20 cellular contexts compared by ENCODE assay signal in genomic region chr11:6303657-6304056, GRCh38. TPM values are rescaled to one million over a fixed set of nuclear protein-coding genes. Genes with fewer than 3 reads are reported as not detected.
A peak's percentile ranks its signal among the peaks of the same experiment; 100 is the strongest.
DNase-seq lines count a peak whose midpoint lies in the region; ATAC-seq and TF ChIP-seq lines count a peak whose summit lies in the region.
"Had no signal": no experiment of that assay in that cellular context is flagged by ENCODE, and none has a peak within 500 bp of the region (broad histone marks: within the 10 kb centered on the region; RNA-seq: fewer than 3 reads in every experiment).

No MANE protein-coding gene starts in this region.

- no peak overlapping the region for H2BK15ac ChIP-seq in H9 (ENCODE audit: low read depth, low read length)

- no peaks in the 10 kb centered on the region for H3K36me3 Mint-ChIP-seq in H9 (ENCODE audit: insufficient read depth in 1 of 3, low read depth in 3 of 3)
- H3K36me3 Mint-ChIP-seq: CD8-positive, alpha-beta memory T cell had no signal

- TF ChIP-seq EP300 in neural cell (conservative IDR thresholded peaks at IDR 0.05; ENCODE audit: poor library complexity, severe bottlenecking) = no peak

- no peak for TF ChIP-seq RAD21 in neural cell (conservative IDR thresholded peaks at IDR 0.05)

- no peak overlapping the region for H4K8ac ChIP-seq in H9 (replicated peaks; ENCODE audit: insufficient read length, low read depth, low read length)

- DNase-seq in H9 (peak; percentile 53), ecto neural progenitor cell (ENCODE audit: low spot score) (peak; percentile 56), cerebellum (ENCODE audit: low spot score) (no peak), HK-2 (ENCODE audit: unreplicated experiment) (no peak)
- DNase-seq: CD8-positive, alpha-beta memory T cell; GF-D8; NCI-H1105 treated with DMSO at 0.1 percent for 48 hours; NCI-H187; NCI-H69; SHP77 treated with DMSO at 0.1 percent for 48 hours had no signal

- H2AK5ac ChIP-seq in H9 (ENCODE audit: insufficient read length, low read length) = no peak overlapping the region

- no peak overlapping the region for H2BK5ac ChIP-seq in H9 (ENCODE audit: insufficient read length, low read length)

- H3K4me1 Mint-ChIP-seq in H9 = peaks cover 76 to 78% of the 10 kb centered on the region in 2 experiments
- H3K4me1 Mint-ChIP-seq: CD8-positive, alpha-beta memory T cell had no signal

- H3K27ac Mint-ChIP-seq in H9 = peak overlapping the region in 2 of 3 experiments; percentile 96 to 98; a peak in 4 of 7 replicates
- H3K27ac Mint-ChIP-seq: CD8-positive, alpha-beta memory T cell had no signal

- H3K79me1 ChIP-seq in H9 (ENCODE audit: insufficient read depth, low read depth, low read length, poor library complexity, severe bottlenecking) = no peaks in the 10 kb centered on the region

- TF ChIP-seq CTCF in H9 (conservative IDR thresholded peaks at IDR 0.05) = no peak
- TF ChIP-seq CTCF in neural cell (IDR thresholded peaks at IDR 0.05; ENCODE audit: poor library complexity, severe bottlenecking) = no peak

- no peak overlapping the region for H4K91ac ChIP-seq in H9 (ENCODE audit: insufficient read length, low read depth, low read length)

- H4K20me1 ChIP-seq in H9 (ENCODE audit: control insufficient read depth, insufficient read depth, insufficient read length) = no peaks in the 10 kb centered on the region
- H4K20me1 ChIP-seq in neural cell (ENCODE audit: insufficient read depth) = no peaks in the 10 kb centered on the region
- H4K20me1 ChIP-seq: BLaER1 had no signal

- no peaks in the 10 kb centered on the region for H3K27me3 Mint-ChIP-seq in H9 (ENCODE audit: low read depth)

- H3K56ac ChIP-seq in H9 (ENCODE audit: insufficient read length, low read depth, low read length) = no peak overlapping the region

- ATAC-seq in GM19452 (IDR thresholded peaks at IDR 0.05; ENCODE audit: unreplicated experiment) (no peak), GM21360 (IDR thresholded peaks at IDR 0.05; ENCODE audit: unreplicated experiment) (no peak)

- H3K9me3 Mint-ChIP-seq in H9 = no peaks in the 10 kb centered on the region
- H3K9me3 Mint-ChIP-seq: CD8-positive, alpha-beta memory T cell had no signal

- H3K23me2 ChIP-seq in H9 (ENCODE audit: insufficient read length, low read depth, low read length, poor library complexity, severe bottlenecking) = no peaks in the 10 kb centered on the region

- no peak overlapping the region for H3K4ac ChIP-seq in H9 (ENCODE audit: low read depth, low read length)

- H2BK12ac ChIP-seq in H9 (ENCODE audit: insufficient read length, low read depth, low read length) = no peak overlapping the region

- H3K9me3 ChIP-seq in H9 (ENCODE audit: control insufficient read depth, low read depth, low read length) = no peaks in the 10 kb centered on the region
- no peaks in the 10 kb centered on the region for H3K9me3 ChIP-seq in iPS-20b (ENCODE audit: insufficient read depth, low read depth, low read length)
- no peaks in the 10 kb centered on the region for H3K9me3 ChIP-seq in neural cell (ENCODE audit: low read length)
- H3K9me3 ChIP-seq: BLaER1 had no signal

- no peak overlapping the region for H4K5ac ChIP-seq in H9 (ENCODE audit: insufficient read length, low read depth, low read length)

- no peak overlapping the region for H3K23ac ChIP-seq in H9 (ENCODE audit: insufficient read length, low read depth, low read length)

- no peak overlapping the region for H3K9ac ChIP-seq in H9 (ENCODE audit: extremely low read depth, insufficient read length, low read length)
- H3K9ac ChIP-seq in iPS-20b (ENCODE audit: low read depth, low read length) = peak overlapping the region; percentile 40; the same call in 1 of the 2 replicates
- H3K9ac ChIP-seq in neural cell (ENCODE audit: low read length) = no peak overlapping the region
- H3K9ac ChIP-seq: BLaER1 had no signal

- H3K4me3 Mint-ChIP-seq in H9 = no peak overlapping the region
- H3K4me3 Mint-ChIP-seq: CD8-positive, alpha-beta memory T cell had no signal

- H3K18ac ChIP-seq in H9 (ENCODE audit: insufficient read length, low read depth, low read length) = no peak overlapping the region

- no peak overlapping the region for H3K27ac ChIP-seq in H9 (ENCODE audit: insufficient read length, low read depth, low read length)
- no peak overlapping the region for H3K27ac ChIP-seq in iPS-20b (ENCODE audit: low read length)
- no peak overlapping the region for H3K27ac ChIP-seq in neural cell (ENCODE audit: low read length)
- H3K27ac ChIP-seq: BLaER1 had no signal

- H3K27me3 ChIP-seq in H9 (ENCODE audit: insufficient read depth, low read length) = no peaks in the 10 kb centered on the region
- H3K27me3 ChIP-seq in iPS-20b (ENCODE audit: insufficient read depth, low read length) = no peaks in the 10 kb centered on the region
- H3K27me3 ChIP-seq in neural cell (ENCODE audit: insufficient read depth, low read depth, low read length) = no peaks in the 10 kb centered on the region
- H3K27me3 ChIP-seq: BLaER1 had no signal

- H2BK120ac ChIP-seq in H9 (ENCODE audit: low read depth, low read length, poor library complexity, severe bottlenecking) = no peak overlapping the region

- no peaks in the 10 kb centered on the region for H3K79me2 ChIP-seq in H9 (ENCODE audit: insufficient read depth, low read length)
- no peaks in the 10 kb centered on the region for H3K79me2 ChIP-seq in neural cell (replicated peaks; ENCODE audit: insufficient read depth, low read length)

- no peaks in the 10 kb centered on the region for H3K9me2 ChIP-seq in neural cell (ENCODE audit: insufficient read depth, low read length)

- H3K4me3 ChIP-seq in iPS-20b (ENCODE audit: low read length) = no peak overlapping the region
- H3K4me3 ChIP-seq in neural cell (ENCODE audit: low read length) = no peak overlapping the region
- H3K4me3 ChIP-seq: BLaER1 had no signal

- H3K14ac ChIP-seq in H9 (ENCODE audit: insufficient read depth, low read length) = no peak overlapping the region

- no peak overlapping the region for H3T11ph ChIP-seq in H9 (ENCODE audit: low read length)

- H3K4me2 ChIP-seq in H9 (ENCODE audit: insufficient read depth, insufficient read length, low read length) (no peak overlapping the region), neural cell (ENCODE audit: low read length) (peak overlapping the region; percentile 13)
- H3K4me2 ChIP-seq: BLaER1 had no signal

- no peak overlapping the region for H2AFZ ChIP-seq in H9 (ENCODE audit: low read length)
- no peak overlapping the region for H2AFZ ChIP-seq in neural cell (ENCODE audit: low read depth, low read length)

- no peaks in the 10 kb centered on the region for H3F3A ChIP-seq in neural cell (ENCODE audit: insufficient read depth, low read length, poor library complexity, severe bottlenecking)

- H3K4me1 ChIP-seq in H9 (ENCODE audit: insufficient read depth, low read length) (peaks cover 3% of the 10 kb centered on the region; the same call in 1 of the 2 replicates), iPS-20b (ENCODE audit: insufficient read depth, low read length) (peaks cover 28% of the 10 kb centered on the region)
- H3K4me1 ChIP-seq: BLaER1 had no signal

- no peak overlapping the region for H2BK20ac ChIP-seq in H9 (ENCODE audit: low read depth, low read length, poor library complexity, severe bottlenecking)

- no CpG with 5 or more reads among the region's 6 CpGs for WGBS in H9 (ENCODE audit: extremely low coverage, insufficient read length, low lambda C conversion rate)

- H3K36me3 ChIP-seq in iPS-20b (ENCODE audit: insufficient read depth, low read depth, low read length) = no peaks in the 10 kb centered on the region
- no peaks in the 10 kb centered on the region for H3K36me3 ChIP-seq in neural cell (ENCODE audit: insufficient read depth, low read length)
- H3K36me3 ChIP-seq: BLaER1 had no signal

TF ChIP-seq in neural cell, 6 proteins besides CTCF, POLR2A, EP300 and RAD21:
- no peak for TF ChIP-seq POLR2AphosphoS5 (IDR thresholded peaks at IDR 0.05)
- TF ChIP-seq REST (IDR thresholded peaks at IDR 0.05; ENCODE audit: borderline replicate concordance) = no peak
- TF ChIP-seq MXI1 (conservative IDR thresholded peaks at IDR 0.05; ENCODE audit: poor library complexity, severe bottlenecking) = no peak
- no peak for TF ChIP-seq TAF1 (IDR thresholded peaks at IDR 0.05; ENCODE audit: low read depth)
- no peak for TF ChIP-seq EZH2 (IDR thresholded peaks at IDR 0.05; ENCODE audit: borderline replicate concordance, insufficient read depth, low read length, poor library complexity, severe bottlenecking)
- TF ChIP-seq SMC3 (conservative IDR thresholded peaks at IDR 0.05; ENCODE audit: poor library complexity) = no peak

RNA-seq across cellular contexts. Expression of gene CAVIN3, which starts 16.6 kb away (rescaled TPM):
- total RNA-seq in H9 (2021) (56.7 and 60.0 TPM in 2 replicates), cerebellum (2.7 TPM)
- not detected in 2 replicates for polyA plus RNA-seq in neural cell
- not detected in 2 replicates for polyA minus RNA-seq in neural cell
- total RNA-seq: A172, HT-29, OCI-LY7 had no signal
- polyA plus RNA-seq: CD8-positive, alpha-beta memory T cell had no signal

RNA-seq across cellular contexts. Expression of gene CCKBR, which starts 44.0 kb away (rescaled TPM):
- total RNA-seq in H9 (2021) (10.6 and 10.9 TPM in 2 replicates), cerebellum (1.7 TPM)
- polyA plus RNA-seq in neural cell = 3.9 and 8.6 TPM in 2 replicates
- 2.7 and 3.5 TPM in 2 replicates for polyA minus RNA-seq in neural cell
- total RNA-seq: A172; CD8-positive, alpha-beta memory T cell; HT-29; LHCN-M2; OCI-LY7; RPMI7951 had no signal
- polyA plus RNA-seq: CD8-positive, alpha-beta memory T cell had no signal

Comparison
In these comparisons a context has a peak if more than half of its experiments do, and no peak if none do; other contexts are left out.
1. DNase-seq: peak in H9 (single experiment) and ecto neural progenitor cell (single experiment); none in cerebellum (single experiment) and HK-2 (single experiment).
2. RNA of gene CAVIN3, which starts 16.6 kb away (total RNA-seq): 56.7 to 60.0 TPM in H9; 2.7 TPM in cerebellum (single experiment); every median in the first group is over 10 times any median in the second.